In the genomic region with DNA sequence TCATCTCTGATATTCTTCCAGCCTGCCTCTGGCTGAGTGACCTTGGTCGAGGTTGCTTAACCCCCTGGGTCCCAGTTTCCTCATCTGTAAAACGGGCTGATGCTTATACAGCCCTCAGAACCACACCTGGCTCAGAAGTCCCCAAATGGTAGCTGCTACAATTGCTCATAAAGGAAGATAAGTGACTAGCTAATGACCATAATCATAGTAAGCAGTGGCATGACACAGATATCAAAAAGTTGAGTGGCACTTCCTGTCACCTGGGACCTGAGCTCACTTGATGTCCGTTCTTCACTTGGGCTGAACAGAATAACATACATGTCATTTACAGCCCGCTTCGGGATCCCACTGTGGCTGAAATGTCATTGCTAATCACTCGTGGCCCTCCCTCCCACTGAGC, we compare ENCODE assay signal across 10 cellular contexts. TPM values are rescaled to one million over a fixed set of nuclear protein-coding genes. Genes with fewer than 3 reads are reported as not detected.
A peak's percentile ranks its signal among the peaks of the same experiment; 100 is the strongest.
DNase-seq lines count a peak whose midpoint lies in the region; ATAC-seq, FAIRE-seq and TF ChIP-seq lines count a peak whose summit lies in the region.
"Had no signal": no experiment of that assay in that cellular context is flagged by ENCODE, and none has a peak within 500 bp of the region (broad histone marks: within the 10 kb centered on the region; RNA-seq: fewer than 3 reads in every experiment).

No MANE protein-coding gene starts in this region.

- H3K79me2 ChIP-seq in astrocyte (ENCODE audit: insufficient read depth, low read length): peaks cover 64% of the 10 kb centered on the region

- H3K27ac ChIP-seq in astrocyte (ENCODE audit: low read depth, low read length) (no peak overlapping the region), tibial nerve (peak overlapping the region in 3 of 4 donors; percentile 90 to 97 (median 94))

- TF ChIP-seq POLR2A in tibial nerve (IDR thresholded peaks at IDR 0.05): no peak

- H3K4me3 ChIP-seq in astrocyte (ENCODE audit: insufficient read depth, low read depth, low read length): peak overlapping the region; percentile 88
- H3K4me3 ChIP-seq in tibial nerve: peak overlapping the region in 3 of 4 donors; percentile 60 to 82 (median 74)

- H3K9ac ChIP-seq in astrocyte (ENCODE audit: low read length): peak overlapping the region; percentile 97

- peaks cover 6% of the 10 kb centered on the region for H3K36me3 Mint-ChIP-seq in activated naive CD4-positive, alpha-beta T cell treated with anti-CD3 and anti-CD28 coated beads, Interleukin-2, amount 50 U/mL, for 24 hours
- H3K36me3 Mint-ChIP-seq in astrocyte (ENCODE audit: low read depth, unreplicated experiment) (peaks cover 2% of the 10 kb centered on the region), memory B cell (peaks cover 2% of the 10 kb centered on the region)

- TF ChIP-seq CTCF in astrocyte (IDR thresholded peaks at IDR 0.05; ENCODE audit: insufficient read depth, low read depth, low read length) (no peak), tibial nerve (IDR thresholded peaks at IDR 0.05) (no peak)

- H3K9me3 Mint-ChIP-seq in activated naive CD4-positive, alpha-beta T cell treated with anti-CD3 and anti-CD28 coated beads, Interleukin-2, amount 50 U/mL, for 24 hours: no peaks in the 10 kb centered on the region
- no peaks in the 10 kb centered on the region for H3K9me3 Mint-ChIP-seq in astrocyte (ENCODE audit: unreplicated experiment)
- H3K9me3 Mint-ChIP-seq in memory B cell: no peaks in the 10 kb centered on the region

- 40 to 60% methylated on average over 6 of the region's 6 CpGs for WGBS in tibial nerve, 2 donors

- H3K36me3 ChIP-seq in astrocyte (ENCODE audit: insufficient read depth, low read length) (no peaks in the 10 kb centered on the region), tibial nerve (peaks cover 0 to 6% (median 0%) of the 10 kb centered on the region in 3 donors)
- H3K36me3 ChIP-seq: adrenal gland had no signal

- no peak for TF ChIP-seq EP300 in tibial nerve (IDR thresholded peaks at IDR 0.05)

- peaks cover 49% of the 10 kb centered on the region for H4K20me1 ChIP-seq in astrocyte (ENCODE audit: insufficient read depth, low read length)

- H2AFZ ChIP-seq in astrocyte (ENCODE audit: low read depth, low read length): no peak overlapping the region

- no peaks in the 10 kb centered on the region for H3K27me3 ChIP-seq in astrocyte (ENCODE audit: insufficient read depth, low read length)
- H3K27me3 ChIP-seq in tibial nerve: no peaks in the 10 kb centered on the region
- H3K27me3 ChIP-seq: adrenal gland had no signal

- peak overlapping the region; percentile 97 for H3K4me2 ChIP-seq in astrocyte (ENCODE audit: low read length)

- H3K9me3 ChIP-seq in astrocyte (ENCODE audit: insufficient read depth, low read depth, low read length): no peaks in the 10 kb centered on the region
- peaks cover 0 to 8% (median 0%) of the 10 kb centered on the region in 4 donors for H3K9me3 ChIP-seq in tibial nerve
- H3K9me3 ChIP-seq: adrenal gland had no signal

- FAIRE-seq in astrocyte (lab: Jason Lieb, UNC) (no peak), RCC 7860 (lab: Jason Lieb, UNC) (no peak)

- H3K4me1 ChIP-seq in astrocyte (ENCODE audit: insufficient read depth, low read length): peaks cover 14% of the 10 kb centered on the region
- H3K4me1 ChIP-seq in tibial nerve: peaks cover 0 to 38% (median 19%) of the 10 kb centered on the region in 4 donors

- ATAC-seq in memory B cell (ENCODE audit: low read depth) (no peak), HG03095 (IDR thresholded peaks at IDR 0.05; ENCODE audit: unreplicated experiment) (no peak)

- peaks cover 40% of the 10 kb centered on the region for H3K4me1 Mint-ChIP-seq in activated naive CD4-positive, alpha-beta T cell treated with anti-CD3 and anti-CD28 coated beads, Interleukin-2, amount 50 U/mL, for 24 hours
- H3K4me1 Mint-ChIP-seq in astrocyte (ENCODE audit: low read depth, unreplicated experiment) (peaks cover 20% of the 10 kb centered on the region), memory B cell (peaks cover 21% of the 10 kb centered on the region)

- H3K27ac Mint-ChIP-seq in activated naive CD4-positive, alpha-beta T cell treated with anti-CD3 and anti-CD28 coated beads, Interleukin-2, amount 50 U/mL, for 24 hours: no peak overlapping the region
- H3K27ac Mint-ChIP-seq in astrocyte (ENCODE audit: unreplicated experiment) (peak overlapping the region; percentile 97), memory B cell (peak overlapping the region; percentile 97)

- H3K27me3 Mint-ChIP-seq in activated naive CD4-positive, alpha-beta T cell treated with anti-CD3 and anti-CD28 coated beads, Interleukin-2, amount 50 U/mL, for 24 hours: no peaks in the 10 kb centered on the region
- H3K27me3 Mint-ChIP-seq in astrocyte (ENCODE audit: low read depth, unreplicated experiment): no peaks in the 10 kb centered on the region
- H3K27me3 Mint-ChIP-seq in memory B cell: no peaks in the 10 kb centered on the region

- DNase-seq in activated naive CD4-positive, alpha-beta T cell treated with anti-CD3 and anti-CD28 coated beads, Interleukin-2, amount 50 U/mL, for 16 hours: no peak
- no peak for DNase-seq in astrocyte (ENCODE audit: low read depth)
- no peak for DNase-seq in memory B cell (ENCODE audit: low spot score in 2 of 2)
- DNase-seq in tibial nerve (ENCODE audit: low spot score in 2 of 2): no peak
- DNase-seq in EL: no peak
- no peak for DNase-seq in RCC 7860 (ENCODE audit: low spot score)
- DNase-seq: adrenal gland, NCI-H446 treated with DMSO at 0.1 percent for 48 hours had no signal

- H3K4me3 Mint-ChIP-seq in activated naive CD4-positive, alpha-beta T cell treated with anti-CD3 and anti-CD28 coated beads, Interleukin-2, amount 50 U/mL, for 24 hours: peak overlapping the region; percentile 95
- H3K4me3 Mint-ChIP-seq in astrocyte (ENCODE audit: unreplicated experiment) (peak overlapping the region; percentile 99), memory B cell (peak overlapping the region; percentile 92)

RNA-seq across cellular contexts. Expression of gene MGRN1, which starts 1.8 kb away (rescaled TPM):
- total RNA-seq in astrocyte: 89.0 and 91.5 TPM in 2 replicates
- total RNA-seq in tibial nerve: 10 to 100 TPM; 37.5 to 59.1 (median 42.7) TPM

RNA-seq across cellular contexts. Expression of gene UBALD1, which starts 11.7 kb away (rescaled TPM):
- total RNA-seq in astrocyte (49.8 and 53.0 TPM in 2 replicates), tibial nerve (10 to 100 TPM in 2 of 4 donors, 1 to 10 TPM in 2; 6.5 to 22.8 (median 9.8) TPM)
